9 cellular contexts compared by ENCODE assay signal in genomic region chr12:46219892-46220655, GRCh38. TPM values are rescaled to one million over a fixed set of nuclear protein-coding genes. Genes with fewer than 3 reads are reported as not detected.
DNase-seq lines count a peak whose midpoint lies in the region; ATAC-seq, FAIRE-seq and TF ChIP-seq lines count a peak whose summit lies in the region.
"Had no signal": no experiment of that assay in that cellular context is flagged by ENCODE, and none has a peak within 500 bp of the region (broad histone marks: within the 10 kb centered on the region; RNA-seq: fewer than 3 reads in every experiment).

No MANE protein-coding gene starts in this region.

- H3K4me3 ChIP-seq in A549 (no peak overlapping the region), KMS-11 (IDR thresholded peaks at IDR 0.05; ENCODE audit: insufficient read depth, low read depth, low read length) (no peak overlapping the region), epithelial cell of proximal tubule (ENCODE audit: low read depth, low read length) (no peak overlapping the region), ovary (no peak overlapping the region)

- no peaks in the 10 kb centered on the region for H3K9me3 ChIP-seq in A549
- H3K9me3 ChIP-seq in ovary = no peaks in the 10 kb centered on the region

- no peak for TF ChIP-seq RAD21 in A549 (conservative IDR thresholded peaks at IDR 0.05 in 1 of 2, IDR thresholded peaks at IDR 0.05 in 1 of 2)

- peaks cover 23% of the 10 kb centered on the region for H3K4me1 ChIP-seq in A549
- H3K4me1 ChIP-seq in KMS-11 (ENCODE audit: low read depth, poor library complexity, severe bottlenecking) = peaks cover 100% of the 10 kb centered on the region
- H3K4me1 ChIP-seq in ovary (ENCODE audit: insufficient read depth) = no peaks in the 10 kb centered on the region

- intact Hi-C loops in ovary (cut with DNase I) = no loop called here

- DNase-seq in A549 (ENCODE audit: low read depth in 1 of 2, low spot score in 1 of 2) = peak in 1 of 2 experiments; percentile 32
- peak; percentile 77 for DNase-seq in activated CD8-positive, alpha-beta memory T cell treated with anti-CD3 and anti-CD28 coated beads for 24 hours
- DNase-seq in epithelial cell of proximal tubule (ENCODE audit: low read depth) = peak; percentile 62
- DNase-seq in stimulated activated CD4-positive, alpha-beta T cell treated with anti-CD3 and anti-CD28 coated beads, Interleukin-12 subunit alpha, Interleukin-12 subunit beta, amount 100 ng/mL, for 4 hours = peak; percentile 40
- no peak for DNase-seq in ovary
- no peak for DNase-seq in NCI-H2227 treated with DMSO at 0.1 percent for 48 hours (lab: John Stamatoyannopoulos, UW)
- DNase-seq in NCI-H2196 treated with DMSO at 0.1 percent for 48 hours (lab: John Stamatoyannopoulos, UW; ENCODE audit: unreplicated experiment) = no peak

- TF ChIP-seq EP300 in A549 (IDR thresholded peaks at IDR 0.05) = no peak
- no peak for TF ChIP-seq EP300 in ovary (IDR thresholded peaks at IDR 0.05)

- peak overlapping the region; percentile 8; the same call in 2 of the 3 replicates for H3K4me2 ChIP-seq in A549
- H3K4me2 ChIP-seq in KMS-11 = peak overlapping the region; percentile 97

- no peak for TF ChIP-seq CTCF in A549 (IDR thresholded peaks at IDR 0.05)
- TF ChIP-seq CTCF in KMS-11 (conservative IDR thresholded peaks at IDR 0.05; ENCODE audit: low read depth, low read length) = no peak
- TF ChIP-seq CTCF in epithelial cell of proximal tubule (conservative IDR thresholded peaks at IDR 0.05; ENCODE audit: low read depth, low read length) = no peak
- TF ChIP-seq CTCF in ovary (IDR thresholded peaks at IDR 0.05) = no peak

- WGBS in A549 (ENCODE audit: missing lambda C conversion rate) = 70% methylated on average over 10 of the region's 10 CpGs
- WGBS in ovary, 3 donors = 58 to 75% (median 65%) methylated on average over 10 of the region's 10 CpGs

- H3K79me2 ChIP-seq in KMS-11 (ENCODE audit: insufficient read depth, low read depth) = peaks cover 41% of the 10 kb centered on the region

- no peak overlapping the region for H2AFZ ChIP-seq in KMS-11 (ENCODE audit: low read depth)

- ATAC-seq in A549 = peak; percentile 38 to 66; a peak in 3 of 6 replicates

- H3K9ac ChIP-seq in KMS-11 = no peak overlapping the region

- no peak for TF ChIP-seq POLR2A in A549 (IDR thresholded peaks at IDR 0.05; ENCODE audit: low read length)
- no peak for TF ChIP-seq POLR2A in ovary (IDR thresholded peaks at IDR 0.05)

- no peaks in the 10 kb centered on the region for H3K27me3 ChIP-seq in KMS-11 (ENCODE audit: insufficient read depth, low read depth)
- H3K27me3 ChIP-seq in ovary = no peaks in the 10 kb centered on the region

- no peak for FAIRE-seq in A549 (lab: Jason Lieb, UNC)
- FAIRE-seq: endometrium had no signal

- CTCF ChIA-PET in A549 (lab: Yijun Ruan, JAX) = interaction anchor here (1.1 kb wide), 1 partner anchor 16 kb away, joined by 3 read pairs; no protein-coding TSS in a partner anchor

- H3K27ac ChIP-seq in A549 (no peak overlapping the region), KMS-11 (peak overlapping the region; percentile 87), ovary (no peak overlapping the region)

- no peaks in the 10 kb centered on the region for H4K20me1 ChIP-seq in KMS-11 (ENCODE audit: insufficient read depth)

- POLR2A ChIA-PET in A549 (lab: Yijun Ruan, JAX) = no interaction called here

- H3K36me3 ChIP-seq in KMS-11 (ENCODE audit: insufficient read depth) (peaks cover 4% of the 10 kb centered on the region; the same call in 1 of the 2 replicates), ovary (no peaks in the 10 kb centered on the region)

TF ChIP-seq in A549, 52 proteins besides CTCF, POLR2A, EP300 and RAD21:
- no peak for TF ChIP-seq TP53 (CRISPR knock-in tag; IDR thresholded peaks at IDR 0.05)
- TF ChIP-seq GATA3 (IDR thresholded peaks at IDR 0.05; ENCODE audit: borderline replicate concordance) = peak; percentile 73; the same call in 1 of the 2 replicates
- 0 out of 2 replicates have a peak, but pooled peaks have one; percentile 20 for TF ChIP-seq FOSL2 (IDR thresholded peaks at IDR 0.05)
- TF ChIP-seq FOSL2 (CRISPR knock-in tag; IDR thresholded peaks at IDR 0.05) = peak; percentile 69

RNA-seq across cellular contexts. Expression of gene SLC38A1, which starts 48.8 kb away (rescaled TPM):
- polyA plus RNA-seq in A549 (2011; rRNA removed) = 183 and 231 TPM in 2 replicates
- 20.7 and 22.8 TPM in 2 replicates for polyA plus RNA-seq in A549 (2012; cell fraction: cytosol; rRNA removed)
- 14.9 and 21.2 TPM in 2 replicates for polyA plus RNA-seq in A549 (2012; cell fraction: nucleus; rRNA removed)
- 61.6 to 63.9 TPM (median 62.7 TPM) in 3 replicates for polyA plus RNA-seq in A549 (2017; fragmentation: RNase III; extraction: RNeasy Plus Mini Kit Qiagen cat#74134 plus additional on column Dnase treatment)
- 193 and 209 TPM in 2 replicates for polyA minus RNA-seq in A549 (2011; rRNA and poly(A)+ RNA removed)
- 73.1 and 105 TPM in 2 replicates for total RNA-seq in epithelial cell of proximal tubule
- 10 to 100 TPM; 21.9 to 86.3 (median 28.6) TPM for total RNA-seq in ovary
- polyA plus RNA-seq in ovary = 10 to 100 TPM in 1 of 2 donors, 1 to 10 TPM in 1; 4.6 to 20.4 TPM

Comparison
In these comparisons a context has a peak if more than half of its experiments do, and no peak if none do; other contexts are left out.
1. DNase-seq: peak in activated CD8-positive, alpha-beta memory T cell treated with anti-CD3 and anti-CD28 coated beads for 24 hours (single experiment), epithelial cell of proximal tubule (single experiment) and stimulated activated CD4-positive, alpha-beta T cell treated with anti-CD3 and anti-CD28 coated beads, Interleukin-12 subunit alpha, Interleukin-12 subunit beta, amount 100 ng/mL, for 4 hours (single experiment); none in ovary (0 of 5), NCI-H2227 treated with DMSO at 0.1 percent for 48 hours (single experiment) and NCI-H2196 treated with DMSO at 0.1 percent for 48 hours (single experiment).